Comparison of ENCODE assay signal across 14 cellular contexts in genomic region chr2:189002079-189002478, GRCh38. TPM values are rescaled to one million over a fixed set of nuclear protein-coding genes. Genes with fewer than 3 reads are reported as not detected.
A peak's percentile ranks its signal among the peaks of the same experiment; 100 is the strongest.
DNase-seq lines count a peak whose midpoint lies in the region; ATAC-seq and TF ChIP-seq lines count a peak whose summit lies in the region.
"Had no signal": no experiment of that assay in that cellular context is flagged by ENCODE, and none has a peak within 500 bp of the region (broad histone marks: within the 10 kb centered on the region; RNA-seq: fewer than 3 reads in every experiment).

No MANE protein-coding gene starts in this region.

- no peaks in the 10 kb centered on the region for H3K4me1 Mint-ChIP-seq in activated T-cell treated with anti-CD3 and anti-CD28 coated beads, Interleukin-2, amount 50 U/mL, for 72 hours (ENCODE audit: low read depth)
- peaks cover 3% of the 10 kb centered on the region for H3K4me1 Mint-ChIP-seq in T-helper 17 cell

- 33 to 34% methylated on average over 1 of the region's 1 CpG for WGBS in tibial nerve, 2 donors

- TF ChIP-seq EP300 in tibial nerve (IDR thresholded peaks at IDR 0.05), result no peak

- H3K27me3 Mint-ChIP-seq in activated T-cell treated with anti-CD3 and anti-CD28 coated beads, Interleukin-2, amount 50 U/mL, for 72 hours (ENCODE audit: low read depth), result peaks cover 5% of the 10 kb centered on the region
- H3K27me3 Mint-ChIP-seq in T-helper 17 cell, result peaks cover 6% of the 10 kb centered on the region

- no peak for TF ChIP-seq POLR2A in tibial nerve (IDR thresholded peaks at IDR 0.05)

- peak overlapping the region; percentile 8 to 48 for H3K27ac ChIP-seq in thoracic aorta
- peak overlapping the region in 1 of 4 donors; percentile 58 for H3K27ac ChIP-seq in tibial nerve
- H3K27ac ChIP-seq: adrenal gland, testis had no signal

- peak; percentile 34 to 43 for ATAC-seq in activated T-cell treated with anti-CD3 and anti-CD28 coated beads, Interleukin-2, amount 50 U/mL, for 72 hours (replicated peaks in 1 of 2)
- ATAC-seq in thoracic aorta (ENCODE audit: insufficient number of reproducible peaks, low FRiP score, low read depth) (no peak), T-helper 17 cell (no peak)

- peaks cover 84% of the 10 kb centered on the region for H3K36me3 ChIP-seq in thoracic aorta
- H3K36me3 ChIP-seq in tibial nerve, result peaks cover 0 to 90% (median 0%) of the 10 kb centered on the region in 3 donors

- H3K9me3 ChIP-seq in thoracic aorta (no peaks in the 10 kb centered on the region), T-helper 17 cell (ENCODE audit: control insufficient read depth, low read length, poor library complexity, severe bottlenecking) (no peaks in the 10 kb centered on the region), tibial nerve (no peaks in the 10 kb centered on the region)
- H3K9me3 ChIP-seq: adrenal gland, testis had no signal

- no peak for DNase-seq in activated T-cell treated with anti-CD3 and anti-CD28 coated beads, Interleukin-2, amount 50 U/mL, for 72 hours
- no peak for DNase-seq in activated T-cell treated with anti-CD3 and anti-CD28 coated beads, Interleukin-2, amount 50 U/mL, for 48 hours
- DNase-seq in RPMI7951 (ENCODE audit: low read depth) (peak; percentile 90), epithelial cell of esophagus (ENCODE audit: low read depth) (peak; percentile 75), thoracic aorta (ENCODE audit: low spot score) (no peak), T-helper 17 cell (no peak), tibial nerve (ENCODE audit: low spot score in 2 of 2) (no peak)
- DNase-seq in stimulated activated CD4-positive, alpha-beta T cell treated with anti-CD3 and anti-CD28 coated beads, Interleukin-15, amount 100 ng/mL, for 24 hours, result no peak
- DNase-seq: adrenal gland, DMS79 treated with DMSO at 0.1 percent for 48 hours, NCI-H1105, retina, testis had no signal

- no peaks in the 10 kb centered on the region for H3K36me3 Mint-ChIP-seq in activated T-cell treated with anti-CD3 and anti-CD28 coated beads, Interleukin-2, amount 50 U/mL, for 72 hours (ENCODE audit: insufficient read depth in 2 of 2)
- no peaks in the 10 kb centered on the region for H3K36me3 Mint-ChIP-seq in T-helper 17 cell (ENCODE audit: low read depth)

- no peak overlapping the region for H3K4me3 Mint-ChIP-seq in activated T-cell treated with anti-CD3 and anti-CD28 coated beads, Interleukin-2, amount 50 U/mL, for 72 hours
- no peak overlapping the region for H3K4me3 Mint-ChIP-seq in T-helper 17 cell
- H3K4me3 Mint-ChIP-seq: T-helper 1 cell treated with Interleukin-12 subunit alpha and Interleukin-12 subunit beta and Interleukin-4 antibody, amounts not matched to agents 30 μg/mL and 1 μg/mL, for 36 hours had no signal

- H3K4me1 ChIP-seq in thoracic aorta (ENCODE audit: control insufficient read depth in 1 of 2, low read depth in 2 of 2) (peaks cover 0 to 8% of the 10 kb centered on the region in 2 donors), tibial nerve (peaks cover 0 to 5% (median 0%) of the 10 kb centered on the region in 4 donors)
- H3K4me1 ChIP-seq: adrenal gland, testis had no signal

- no peaks in the 10 kb centered on the region for H3K9me3 Mint-ChIP-seq in activated T-cell treated with anti-CD3 and anti-CD28 coated beads, Interleukin-2, amount 50 U/mL, for 72 hours
- H3K9me3 Mint-ChIP-seq: T-helper 1 cell treated with Interleukin-12 subunit alpha and Interleukin-12 subunit beta and Interleukin-4 antibody, amounts not matched to agents 30 μg/mL and 1 μg/mL, for 36 hours had no signal

- TF ChIP-seq CTCF in epithelial cell of esophagus (IDR thresholded peaks at IDR 0.05; ENCODE audit: insufficient read depth, low read depth, low read length, missing control alignments), result no peak
- no peak for TF ChIP-seq CTCF in thoracic aorta (IDR thresholded peaks at IDR 0.05)
- TF ChIP-seq CTCF in tibial nerve (IDR thresholded peaks at IDR 0.05), result no peak

- H3K27ac Mint-ChIP-seq in activated T-cell treated with anti-CD3 and anti-CD28 coated beads, Interleukin-2, amount 50 U/mL, for 72 hours, result no peak overlapping the region
- no peak overlapping the region for H3K27ac Mint-ChIP-seq in T-helper 17 cell
- H3K27ac Mint-ChIP-seq: T-helper 1 cell treated with Interleukin-12 subunit alpha and Interleukin-12 subunit beta and Interleukin-4 antibody, amounts not matched to agents 30 μg/mL and 1 μg/mL, for 36 hours had no signal

- H3K4me3 ChIP-seq in epithelial cell of esophagus (ENCODE audit: low read length) (no peak overlapping the region), thoracic aorta (no peak overlapping the region), tibial nerve (no peak overlapping the region)
- H3K4me3 ChIP-seq: adrenal gland, testis had no signal

- H3K27me3 ChIP-seq in thoracic aorta (replicated peaks; ENCODE audit: insufficient read depth) (no peaks in the 10 kb centered on the region), tibial nerve (no peaks in the 10 kb centered on the region)
- H3K27me3 ChIP-seq: adrenal gland, testis had no signal

RNA-seq across cellular contexts. Expression of gene COL3A1, which starts 27.9 kb away (rescaled TPM):
- total RNA-seq in activated T-cell treated with anti-CD3 and anti-CD28 coated beads, Interleukin-2, amount 50 U/mL, for 72 hours, result under 1 TPM in 1 of 2 donors, not detected in 1; 0.12 TPM
- 33.6 and 39.9 TPM in 2 replicates for total RNA-seq in RPMI7951 (2014; rRNA removed; shearing (Covaris generic))
- total RNA-seq in thoracic aorta (100 to 1,000 TPM; 734 to 875 TPM), T-helper 17 cell (under 1 TPM in 1 of 2 donors, not detected in 1; 0.12 TPM), tibial nerve (100 to 1,000 TPM in 2 of 4 donors, 10 to 100 TPM in 2; 77.1 to 205 (median 115) TPM)

Comparison
In these comparisons a context has a peak if more than half of its experiments do, and no peak if none do; other contexts are left out.
1. ATAC-seq: peak in activated T-cell treated with anti-CD3 and anti-CD28 coated beads, Interleukin-2, amount 50 U/mL, for 72 hours (2 of 2); none in thoracic aorta (single experiment) and T-helper 17 cell (single experiment).
2. DNase-seq: peak in RPMI7951 (single experiment) and epithelial cell of esophagus (single experiment); none in activated T-cell treated with anti-CD3 and anti-CD28 coated beads, Interleukin-2, amount 50 U/mL, for 72 hours (0 of 2), activated T-cell treated with anti-CD3 and anti-CD28 coated beads, Interleukin-2, amount 50 U/mL, for 48 hours (0 of 2), thoracic aorta (single experiment), T-helper 17 cell (0 of 3), stimulated activated CD4-positive, alpha-beta T cell treated with anti-CD3 and anti-CD28 coated beads, Interleukin-15, amount 100 ng/mL, for 24 hours (single experiment) and tibial nerve (0 of 2).
3. RNA of gene COL3A1, which starts 27.9 kb away (total RNA-seq): 734 to 875 TPM in thoracic aorta, 77.1 to 205 TPM in tibial nerve and 33.6 to 39.9 TPM in RPMI7951; 0.12 TPM in T-helper 17 cell and 0.12 TPM in activated T-cell treated with anti-CD3 and anti-CD28 coated beads, Interleukin-2, amount 50 U/mL, for 72 hours; every median in the first group is over 10 times any median in the second.